Comparison of ENCODE assay signal across 8 cellular contexts in the genomic region with DNA sequence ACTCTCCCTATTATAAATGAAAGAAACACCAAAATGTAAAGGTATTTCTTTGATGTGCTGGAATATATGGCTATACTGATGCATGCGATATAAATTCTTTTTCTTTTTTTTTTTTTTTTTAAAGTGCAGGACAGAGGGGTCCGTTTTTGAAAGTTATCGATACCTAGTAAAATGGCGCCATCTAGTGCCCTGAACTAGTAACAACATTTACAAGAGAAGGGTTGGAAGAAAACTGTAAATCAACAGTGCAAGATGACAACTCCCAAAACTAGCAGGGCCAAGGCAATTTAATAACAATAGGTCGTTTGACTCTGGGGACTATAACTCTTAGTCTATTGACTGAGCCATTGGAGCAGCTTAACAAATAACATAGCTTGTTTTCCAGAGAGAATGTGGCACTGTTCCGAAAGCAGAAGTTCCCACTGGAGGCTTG.
DNase-seq lines count a peak whose midpoint lies in the region; ATAC-seq, FAIRE-seq and TF ChIP-seq lines count a peak whose summit lies in the region.

No MANE protein-coding gene starts in this region.

- CTCF ChIA-PET in A549 (lab: Yijun Ruan, JAX): interaction anchor here (0.6 to 5.3 kb wide), 25 partner anchors 9 to 1750 kb away, joined by 3 to 23 read pairs (median 5); no protein-coding TSS in a partner anchor

- H3K27ac ChIP-seq in A549: peak overlapping the region in 1 of 2 experiments; percentile 3; a peak in 1 of 6 replicates
- no peak overlapping the region for H3K27ac ChIP-seq in VCaP
- no peak overlapping the region for H3K27ac ChIP-seq in right atrium auricular region
- H3K27ac ChIP-seq in testis: no peak overlapping the region

- H3K36me3 ChIP-seq in right atrium auricular region: no peaks in the 10 kb centered on the region
- H3K36me3 ChIP-seq in testis (ENCODE audit: low read depth, missing control alignments): no peaks in the 10 kb centered on the region

- POLR2A ChIA-PET in A549 (lab: Yijun Ruan, JAX): no interaction called here

- H3K4me1 ChIP-seq in A549 (peaks cover 11% of the 10 kb centered on the region; the same call in 2 of the 3 replicates), right atrium auricular region (no peaks in the 10 kb centered on the region), testis (no peaks in the 10 kb centered on the region)

- H3K9me3 ChIP-seq in A549 (no peaks in the 10 kb centered on the region), right atrium auricular region (no peaks in the 10 kb centered on the region), testis (no peaks in the 10 kb centered on the region)

- 17% methylated on average over 6 of the region's 6 CpGs for WGBS in A549 (ENCODE audit: missing lambda C conversion rate)
- WGBS in testis, 2 donors: 14 to 15% methylated on average over 6 of the region's 6 CpGs

- H3K4me3 ChIP-seq in A549 (no peak overlapping the region), right atrium auricular region (no peak overlapping the region), testis (no peak overlapping the region)

- TF ChIP-seq EP300 in A549 (IDR thresholded peaks at IDR 0.05): no peak

- peak; percentile 27 to 74; a peak in 3 of 6 replicates for ATAC-seq in A549
- ATAC-seq in HG02884 (IDR thresholded peaks at IDR 0.05; ENCODE audit: unreplicated experiment): no peak
- ATAC-seq in GM18873 (IDR thresholded peaks at IDR 0.05; ENCODE audit: low FRiP score, unreplicated experiment): no peak

- TF ChIP-seq POLR2A in A549 (IDR thresholded peaks at IDR 0.05; ENCODE audit: low read length) (no peak), testis (IDR thresholded peaks at IDR 0.05) (no peak)

- intact Hi-C loops in testis (cut with DNase I; ENCODE audit: low total_unique reads): no loop called here

- TF ChIP-seq CTCF in A549 (IDR thresholded peaks at IDR 0.05): peak; percentile 84
- peak; percentile 73 for TF ChIP-seq CTCF in VCaP (conservative IDR thresholded peaks at IDR 0.05)
- peak; percentile 39 to 74 for TF ChIP-seq CTCF in right atrium auricular region (IDR thresholded peaks at IDR 0.05)
- peak in 2 of 3 experiments; percentile 16 to 66 for TF ChIP-seq CTCF in testis (IDR thresholded peaks at IDR 0.05)

- H3K27me3 ChIP-seq in right atrium auricular region (no peaks in the 10 kb centered on the region), testis (no peaks in the 10 kb centered on the region)

- no peak for FAIRE-seq in A549 (lab: Jason Lieb, UNC)

- H3K4me2 ChIP-seq in A549: peak overlapping the region; percentile 46; the same call in 2 of the 3 replicates

- DNase-seq in A549 (ENCODE audit: low read depth in 1 of 2, low spot score in 1 of 2) (peak; percentile 40 to 58), ELR (ENCODE audit: low read depth) (peak; percentile 64), NCI-H146 (lab: John Stamatoyannopoulos, UW) (peak; percentile 20), right atrium auricular region (ENCODE audit: low spot score) (no peak), testis (peak; percentile 48)

- TF ChIP-seq RAD21 in A549 (conservative IDR thresholded peaks at IDR 0.05 in 1 of 2, IDR thresholded peaks at IDR 0.05 in 1 of 2): peak; percentile 72 to 79

TF ChIP-seq in A549, 52 proteins besides CTCF, POLR2A, EP300 and RAD21:
- TF ChIP-seq SMC3 (IDR thresholded peaks at IDR 0.05) (peak; percentile 58), REST (IDR thresholded peaks at IDR 0.05) (no peak)

Comparison
In these comparisons a context has a peak if more than half of its experiments do, and no peak if none do; other contexts are left out.
1. ATAC-seq: peak in A549 (2 of 2); none in HG02884 (single experiment) and GM18873 (single experiment).
2. Peak in every context shown above with its lines, with median percentiles within 50 percentile points of each other: CTCF ChIP-seq.